13 cellular contexts compared by ENCODE assay signal in genomic region chr9:136105398-136106135, GRCh38. TPM values are rescaled to one million over a fixed set of nuclear protein-coding genes. Genes with fewer than 3 reads are reported as not detected.
A peak's percentile ranks its signal among the peaks of the same experiment; 100 is the strongest.
DNase-seq lines count a peak whose midpoint lies in the region; ATAC-seq, FAIRE-seq and TF ChIP-seq lines count a peak whose summit lies in the region.
"Had no signal": no experiment of that assay in that cellular context is flagged by ENCODE, and none has a peak within 500 bp of the region (broad histone marks: within the 10 kb centered on the region; RNA-seq: fewer than 3 reads in every experiment).

No MANE protein-coding gene starts in this region.

- peaks cover 6% of the 10 kb centered on the region for H3K27me3 Mint-ChIP-seq in mesothelial cell of epicardium (ENCODE audit: low read depth)

- H3K27me3 ChIP-seq in BLaER1 treated with 17β-estradiol and CSF1 and Interleukin-3, amounts not matched to agents 10 nM and 100 nM: no peaks in the 10 kb centered on the region
- H3K27me3 ChIP-seq in GM12878 (replicated peaks in 1 of 2; ENCODE audit: control insufficient read depth in 2 of 2, insufficient read depth in 2 of 2, low read length in 1 of 2): no peaks in the 10 kb centered on the region

- no peaks in the 10 kb centered on the region for H3K36me3 Mint-ChIP-seq in mesothelial cell of epicardium

- H3K27ac ChIP-seq in BLaER1 treated with 17β-estradiol and CSF1 and Interleukin-3, amounts not matched to agents 10 nM and 100 nM: peak overlapping the region in 9 of 11 experiments; percentile 42 to 91 (median 85); a peak in 18 of 22 replicates
- no peak overlapping the region for H3K27ac ChIP-seq in GM12878 (ENCODE audit: control insufficient read depth, insufficient read depth)

- ATAC-seq in GM12878 (no peak), HG03439 (IDR thresholded peaks at IDR 0.05; ENCODE audit: unreplicated experiment) (no peak), sciatic nerve (no peak), HG03521 (IDR thresholded peaks at IDR 0.05; ENCODE audit: unreplicated experiment) (no peak)

- POLR2A ChIA-PET in GM12878 (lab: Charles Lee): interaction anchor here (1.2 to 3.1 kb wide), 3 partner anchors 9 to 12 kb away, joined by 4 to 24 read pairs (median 19); partner anchors contain the start of genes NACC2 and TMEM250

- peak overlapping the region; percentile 44 for H3K27ac Mint-ChIP-seq in mesothelial cell of epicardium

- no peak overlapping the region for H2AFZ ChIP-seq in GM12878 (ENCODE audit: control insufficient read depth, low read depth, low read length)

- CTCF ChIA-PET in GM12878 (lab: Yijun Ruan, JAX): interaction anchor here (1.9 kb wide), 2 partner anchors 10 to 17 kb away, joined by 5 to 7 read pairs; partner anchors contain the start of gene NACC2

- RAD21 ChIA-PET in GM12878 (lab: Charles Lee; ENCODE audit: unreplicated experiment): interaction anchor here (0.6 to 6.6 kb wide), 5 partner anchors 9 to 138 kb away, joined by 3 to 52 read pairs (median 10); partner anchors contain the start of gene NACC2

- in situ Hi-C loops in GM12878 (cut with MboI): no loop called here

- H3K4me3 ChIP-seq in BLaER1 treated with 17β-estradiol and CSF1 and Interleukin-3, amounts not matched to agents 10 nM and 100 nM: peak overlapping the region in 5 of 10 experiments; percentile 16 to 40 (median 25); a peak in 8 of 20 replicates
- H3K4me3 ChIP-seq in GM12878: no peak overlapping the region
- H3K4me3 ChIP-seq: lung, thoracic aorta had no signal

- peaks cover 31% of the 10 kb centered on the region for H3K4me1 Mint-ChIP-seq in mesothelial cell of epicardium

- no peaks in the 10 kb centered on the region for H3K36me3 ChIP-seq in BLaER1 treated with 17β-estradiol and CSF1 and Interleukin-3, amounts not matched to agents 10 nM and 100 nM
- H3K36me3 ChIP-seq in GM12878 (ENCODE audit: control insufficient read depth in 2 of 2, insufficient read depth in 2 of 2, low read length in 1 of 2): no peaks in the 10 kb centered on the region
- H3K36me3 ChIP-seq: thoracic aorta had no signal

- DNase-seq in LHCN-M2 (ENCODE audit: low read depth) (peak; percentile 85), GM12878 (ENCODE audit: low read depth, low spot score) (no peak), mesothelial cell of epicardium (ENCODE audit: low spot score in 2 of 2, unreplicated experiment in 2 of 2) (no peak), DMS153 (lab: John Stamatoyannopoulos, UW) (no peak), sciatic nerve (ENCODE audit: low spot score) (no peak)
- DNase-seq: effector CD8-positive, alpha-beta T cell; NCI-H1417 treated with DMSO at 0.1 percent for 48 hours had no signal

- H3K9ac ChIP-seq in BLaER1 treated with 17β-estradiol and CSF1 and Interleukin-3, amounts not matched to agents 10 nM and 100 nM: peak overlapping the region in 9 of 11 experiments; percentile 35 to 77 (median 64); a peak in 16 of 22 replicates
- H3K9ac ChIP-seq in GM12878 (ENCODE audit: control insufficient read depth, insufficient read depth, low read length): no peak overlapping the region

- no TSS peak for BruUV-seq in GM12878 (replicated peaks; lab: Mats Ljungman, UMichigan)

- TF ChIP-seq POLR2A in GM12878 (IDR thresholded peaks at IDR 0.05; ENCODE audit: low read depth, low read length): 0 out of 2 replicates have a peak, but pooled peaks have one; percentile 25

- intact Hi-C loops in GM12878 (cut with micrococcal nuclease; ENCODE audit: unreplicated experiment) (no loop called here), sciatic nerve (cut with DNase I) (no loop called here)

- no peaks in the 10 kb centered on the region for H3K9me3 ChIP-seq in BLaER1 treated with 17β-estradiol and CSF1 and Interleukin-3, amounts not matched to agents 10 nM and 100 nM (replicated peaks in 1 of 11)
- no peaks in the 10 kb centered on the region for H3K9me3 ChIP-seq in GM12878 (replicated peaks; ENCODE audit: control insufficient read depth, insufficient read depth, low read length)
- H3K9me3 ChIP-seq: thoracic aorta had no signal

- peaks cover 67 to 87% (median 85%) of the 10 kb centered on the region in 10 experiments for H3K4me1 ChIP-seq in BLaER1 treated with 17β-estradiol and CSF1 and Interleukin-3, amounts not matched to agents 10 nM and 100 nM
- H3K4me1 ChIP-seq in GM12878 (ENCODE audit: control insufficient read depth, insufficient read depth, low read length): peaks cover 39% of the 10 kb centered on the region

- TF ChIP-seq RAD21 in GM12878 (IDR thresholded peaks at IDR 0.05; ENCODE audit: insufficient read depth, low read depth, low read length): no peak

- TF ChIP-seq CTCF in GM12878 (IDR thresholded peaks at IDR 0.05 in 2 of 3, conservative IDR thresholded peaks at IDR 0.05 in 1 of 3; ENCODE audit: control insufficient read depth in 2 of 3, extremely low read depth in 1 of 3, insufficient read depth in 1 of 3, low read depth in 3 of 3, low read length in 3 of 3) (no peak), mesothelial cell of epicardium (IDR thresholded peaks at IDR 0.05; ENCODE audit: unreplicated experiment) (no peak)

- no peak overlapping the region for H3K4me3 Mint-ChIP-seq in mesothelial cell of epicardium

- no peaks in the 10 kb centered on the region; a peak in 1 of 22 replicates for H4K20me1 ChIP-seq in BLaER1 treated with 17β-estradiol and CSF1 and Interleukin-3, amounts not matched to agents 10 nM and 100 nM
- H4K20me1 ChIP-seq in GM12878 (ENCODE audit: control insufficient read depth, insufficient read depth): no peaks in the 10 kb centered on the region

- SMC1A ChIA-PET in GM12878 (lab: Charles Lee; ENCODE audit: uncharacterized antibody, unreplicated experiment): interaction anchor here (0.5 to 2.1 kb wide), 6 partner anchors 9 to 1941 kb away, joined by 3 to 9 read pairs (median 4); partner anchors contain the start of genes NACC2, RNU6ATAC and UBAC1

- H3K4me2 ChIP-seq in BLaER1 treated with 17β-estradiol and CSF1 and Interleukin-3, amounts not matched to agents 10 nM and 100 nM: peak overlapping the region; percentile 90 to 99 (median 95)
- H3K4me2 ChIP-seq in GM12878 (ENCODE audit: control insufficient read depth, insufficient read depth): 0 out of 2 replicates have a peak overlapping the region, but pooled peaks have one; percentile 97

- H3K9me3 Mint-ChIP-seq in mesothelial cell of epicardium: no peaks in the 10 kb centered on the region
- H3K9me3 Mint-ChIP-seq: activated T-cell treated with anti-CD3 and anti-CD28 coated beads, Interleukin-2, amount 50 U/mL, for 72 hours had no signal

- 71% methylated on average over 17 of the region's 17 CpGs for WGBS in GM12878 (ENCODE audit: insufficient coverage, insufficient replicate concordance, low lambda C conversion rate, missing lambda C conversion rate)

- TF ChIP-seq EP300 in GM12878 (IDR thresholded peaks at IDR 0.05; ENCODE audit: borderline replicate concordance in 1 of 2, control insufficient read depth in 1 of 2, low read depth in 2 of 2, low read length in 2 of 2): no peak

- no peak for FAIRE-seq in GM12878 (lab: Jason Lieb, UNC)

- H3K79me2 ChIP-seq in GM12878 (ENCODE audit: control insufficient read depth, insufficient read depth, low read length): peaks cover 11% of the 10 kb centered on the region

TF ChIP-seq in GM12878, 131 proteins besides CTCF, POLR2A, EP300 and RAD21 (continues in another document):
- TF ChIP-seq IRF4 (IDR thresholded peaks at IDR 0.05; ENCODE audit: low read depth, low read length): no peak

RNA-seq across cellular contexts. Expression of gene NACC2, which starts 10.5 kb away (rescaled TPM):
- total RNA-seq in LHCN-M2 (2014; rRNA removed) (29.0 and 34.4 TPM in 2 replicates), GM12878 (2014; rRNA removed) (7.9 and 9.1 TPM in 2 replicates), GM12878 (2014; rRNA removed; fragmentation: Illumina TruSeq; extraction: Trizol) (3.5 and 3.8 TPM in 2 replicates), GM12878 (2021) (14.2 and 14.7 TPM in 2 replicates), mesothelial cell of epicardium (18.4 to 20.0 TPM (median 19.1 TPM) in 3 replicates), sciatic nerve (56.8 TPM)
- polyA plus RNA-seq in LHCN-M2 (2012): 12.0 TPM
- 11.9 and 13.5 TPM in 2 replicates for total RNA-seq in GM12878 (2013; cell fraction: nucleolus; rRNA removed)
- 1.1 TPM for polyA plus RNA-seq in GM12878 (2011; ENCODE audit: low read depth)
- polyA plus RNA-seq in GM12878 (2011; rRNA removed) (3.5 and 5.4 TPM in 2 replicates), GM12878 (2014; fragmentation: Illumina TruSeq; extraction: Trizol) (2.0 and 3.1 TPM in 2 replicates), GM12878 (2014; fragmentation: Nextera tagmentation; extraction: Ambion mirVana) (1 to 10 TPM in 1 of 2 experiments, under 1 TPM in 1; 0.66 to 1.0 TPM), GM12878 (2014; rRNA removed) (7.5 and 9.4 TPM in 2 replicates), GM12878 (2016; fragmentation: Nextera tagmentation; extraction: Ambion mirVana) (1 to 10 TPM; 2.7 to 2.9 TPM)
- polyA plus RNA-seq in GM12878 (2011; cell fraction: cytosol; rRNA removed): 7.9 and 9.6 TPM in 2 replicates
- polyA plus RNA-seq in GM12878 (2011; cell fraction: nucleus; rRNA removed): 15.3 and 20.7 TPM in 2 replicates
- 3.8 and 4.4 TPM in 2 replicates for polyA plus RNA-seq in GM12878 (2012)
- 11.8 and 12.6 TPM in 2 replicates for polyA minus RNA-seq in GM12878 (2011; rRNA and poly(A)+ RNA removed)
- 7.3 and 9.0 TPM in 2 replicates for polyA minus RNA-seq in GM12878 (2011; cell fraction: cytosol; rRNA and poly(A)+ RNA removed)
- 3.5 and 7.1 TPM in 2 replicates for polyA minus RNA-seq in GM12878 (2011; cell fraction: nucleus; rRNA and poly(A)+ RNA removed)

RNA-seq across cellular contexts. Expression of gene TMEM250, which starts 13.1 kb away (rescaled TPM):
- total RNA-seq in LHCN-M2 (2014; rRNA removed) (54.7 TPM in 2 replicates), GM12878 (2014; rRNA removed) (30.1 and 39.9 TPM in 2 replicates), GM12878 (2014; rRNA removed; fragmentation: Illumina TruSeq; extraction: Trizol) (8.5 and 10.4 TPM in 2 replicates), GM12878 (2021) (33.4 and 38.4 TPM in 2 replicates), mesothelial cell of epicardium (34.2 to 35.3 TPM (median 34.5 TPM) in 3 replicates), sciatic nerve (23.0 TPM)
- 32.3 TPM for polyA plus RNA-seq in LHCN-M2 (2012)
- total RNA-seq in GM12878 (2013; cell fraction: nucleolus; rRNA removed): 19.1 and 19.6 TPM in 2 replicates
- 3.5 TPM for polyA plus RNA-seq in GM12878 (2011; ENCODE audit: low read depth)
- polyA plus RNA-seq in GM12878 (2011; rRNA removed) (3.5 and 6.2 TPM in 2 replicates), GM12878 (2014; fragmentation: Illumina TruSeq; extraction: Trizol) (2.6 and 6.7 TPM in 2 replicates), GM12878 (2014; fragmentation: Nextera tagmentation; extraction: Ambion mirVana) (1 to 10 TPM in 1 of 2 experiments, under 1 TPM in 1; 0.39 to 1.2 TPM), GM12878 (2014; rRNA removed) (25.4 and 27.5 TPM in 2 replicates), GM12878 (2016; fragmentation: Nextera tagmentation; extraction: Ambion mirVana) (10 to 100 TPM in 1 of 2 experiments, 1 to 10 TPM in 1; 6.2 to 16.6 TPM)
- 9.3 and 16.0 TPM in 2 replicates for polyA plus RNA-seq in GM12878 (2011; cell fraction: cytosol; rRNA removed)
- 22.4 and 27.6 TPM in 2 replicates for polyA plus RNA-seq in GM12878 (2011; cell fraction: nucleus; rRNA removed)
- 9.7 and 11.4 TPM in 2 replicates for polyA plus RNA-seq in GM12878 (2012)
- 5.5 and 13.3 TPM in 2 replicates for polyA minus RNA-seq in GM12878 (2011; rRNA and poly(A)+ RNA removed)
- 7.3 and 8.3 TPM in 2 replicates for polyA minus RNA-seq in GM12878 (2011; cell fraction: cytosol; rRNA and poly(A)+ RNA removed)
- polyA minus RNA-seq in GM12878 (2011; cell fraction: nucleus; rRNA and poly(A)+ RNA removed): 12.8 and 25.1 TPM in 2 replicates
